ENCODE assay signal across 17 cellular contexts in genomic region chr2:143974262-143974661, GRCh38.
"Had no signal": no experiment of that assay in that cellular context is flagged by ENCODE, and none has a peak within 500 bp of the region (broad histone marks: within the 10 kb centered on the region; RNA-seq: fewer than 3 reads in every experiment).

No MANE protein-coding gene starts in this region.

- DNase-seq: activated CD4-positive, alpha-beta T cell treated with anti-CD3 and anti-CD28 coated beads for 4 hours; activated naive CD4-positive, alpha-beta T cell; caudate nucleus; cortex of kidney; effector memory CD4-positive, alpha-beta T cell; gastrocnemius medialis; heart right ventricle; islet precursor cell; mammary epithelial cell; natural killer cell; posterior cingulate gyrus; transverse colon; WERI-Rb-1 had no signal

- H3K4me1 ChIP-seq: gastrocnemius medialis, heart right ventricle, transverse colon had no signal

- H3K9me3 ChIP-seq: gastrocnemius medialis, heart right ventricle, transverse colon had no signal

- ATAC-seq: gastrocnemius medialis; heart right ventricle; left lobe of liver; natural killer cell; stimulated activated effector memory CD8-positive, alpha-beta T cell treated with anti-CD3 and anti-CD28 coated beads, Interleukin-12 subunit alpha, Interleukin-12 subunit beta, amount 100 ng/mL, for 72 hours had no signal

- H3K27ac ChIP-seq: epithelial cell of prostate, gastrocnemius medialis, heart right ventricle, transverse colon, WERI-Rb-1 had no signal

- H3K36me3 ChIP-seq: gastrocnemius medialis, heart right ventricle, transverse colon, WERI-Rb-1 had no signal

- H3K4me3 ChIP-seq: gastrocnemius medialis, heart right ventricle, smooth muscle cell, transverse colon had no signal

- H3K27me3 ChIP-seq: gastrocnemius medialis, heart right ventricle, transverse colon had no signal

- H3K4me2 ChIP-seq: smooth muscle cell had no signal
